ENCODE assay signal across 12 cellular contexts in the genomic region with DNA sequence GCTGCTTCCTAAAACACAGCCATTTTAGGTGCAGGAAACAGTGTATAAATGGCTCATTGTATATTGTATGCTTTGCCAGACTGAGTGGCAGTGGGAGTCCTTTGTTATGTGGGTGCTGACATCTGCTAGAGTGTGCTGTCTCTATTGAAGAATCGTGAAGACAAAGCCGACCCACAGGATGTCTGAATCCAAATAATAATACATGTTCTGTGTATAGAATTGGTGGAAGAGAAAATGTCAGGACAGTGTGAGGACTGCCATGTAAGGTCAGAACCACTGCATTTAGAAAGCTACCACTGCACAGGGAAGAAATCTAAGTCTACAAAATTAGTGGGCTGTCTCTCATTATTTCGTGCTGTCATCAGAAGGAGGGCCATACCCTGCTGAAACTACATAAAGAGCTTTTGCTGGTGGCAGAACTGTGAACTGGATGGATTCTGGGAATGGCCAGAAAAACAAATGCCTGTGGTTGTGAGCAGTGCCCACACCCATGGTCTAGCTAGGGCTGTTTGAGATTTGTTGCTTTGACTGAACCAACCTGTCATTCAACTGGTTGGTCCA. TPM values are rescaled to one million over a fixed set of nuclear protein-coding genes. Genes with fewer than 3 reads are reported as not detected.
DNase-seq lines count a peak whose midpoint lies in the region; TF ChIP-seq lines count a peak whose summit lies in the region.
"Had no signal": no experiment of that assay in that cellular context is flagged by ENCODE, and none has a peak within 500 bp of the region (broad histone marks: within the 10 kb centered on the region; RNA-seq: fewer than 3 reads in every experiment).

No MANE protein-coding gene starts in this region.

- H3K9me3 Mint-ChIP-seq in activated naive CD8-positive, alpha-beta T cell treated with anti-CD3 and anti-CD28 coated beads for 36 hours: peaks cover 5% of the 10 kb centered on the region

- DNase-seq in AG10803 (ENCODE audit: low read depth) (peak; percentile 74), myocyte (ENCODE audit: low read depth) (peak; percentile 60), GM13976 (ENCODE audit: low spot score) (no peak), NCI-H187 (lab: John Stamatoyannopoulos, UW) (no peak), amygdala (lab: John Stamatoyannopoulos, UW) (no peak), amniotic stem cell (lab: John Stamatoyannopoulos, UW) (no peak)
- DNase-seq in activated naive CD8-positive, alpha-beta T cell treated with anti-CD3 and anti-CD28 coated beads for 36 hours: no peak
- DNase-seq: activated CD4-positive, alpha-beta T cell treated with anti-CD3 and anti-CD28 coated beads for 4 hours; DMS79; H7; stimulated activated CD4-positive, alpha-beta T cell treated with anti-CD3 and anti-CD28 coated beads, Interleukin-15, amount 100 ng/mL, for 24 hours had no signal

- H3K27ac ChIP-seq in KOPT-K1 (ENCODE audit: low read depth, low read length, poor library complexity, severe bottlenecking): peak overlapping the region; percentile 7

- peaks cover 81% of the 10 kb centered on the region for H3K4me1 Mint-ChIP-seq in activated naive CD8-positive, alpha-beta T cell treated with anti-CD3 and anti-CD28 coated beads for 36 hours

- in situ Hi-C loops in GM13976 (cut with MboI; ENCODE audit: low sequenced_read_pairs, unreplicated experiment): no loop called here

- peak overlapping the region; percentile 92 for H3K27ac Mint-ChIP-seq in activated naive CD8-positive, alpha-beta T cell treated with anti-CD3 and anti-CD28 coated beads for 36 hours

- TF ChIP-seq CTCF in AG10803 (conservative IDR thresholded peaks at IDR 0.05; ENCODE audit: low read length) (no peak), GM13976 (IDR thresholded peaks at IDR 0.05; ENCODE audit: borderline replicate concordance, control extremely low read depth, extremely low read depth, insufficient read depth, missing control alignments) (no peak)

- no peak overlapping the region for H3K4me3 ChIP-seq in AG10803 (ENCODE audit: low read length)

- H3K36me3 Mint-ChIP-seq in activated naive CD8-positive, alpha-beta T cell treated with anti-CD3 and anti-CD28 coated beads for 36 hours: peaks cover 86% of the 10 kb centered on the region

- H3K9me3 ChIP-seq in KOPT-K1 (ENCODE audit: insufficient read depth, low read length, poor library complexity, severe bottlenecking): no peaks in the 10 kb centered on the region

- no peaks in the 10 kb centered on the region for H3K27me3 Mint-ChIP-seq in activated naive CD8-positive, alpha-beta T cell treated with anti-CD3 and anti-CD28 coated beads for 36 hours

- H3K36me3 ChIP-seq in KOPT-K1 (ENCODE audit: insufficient read depth, low read length): no peaks in the 10 kb centered on the region

- peak overlapping the region; percentile 84 for H3K4me3 Mint-ChIP-seq in activated naive CD8-positive, alpha-beta T cell treated with anti-CD3 and anti-CD28 coated beads for 36 hours

RNA-seq across cellular contexts. Expression of a gene that starts 2.5 kb away (rescaled TPM):
- 100 to 1,000 TPM; 112 to 117 TPM for total RNA-seq in activated naive CD8-positive, alpha-beta T cell treated with anti-CD3 and anti-CD28 coated beads for 36 hours
- 0.29 and 2.9 TPM in 2 replicates for total RNA-seq in myocyte
- polyA plus RNA-seq in myocyte (2012): 0.47 TPM
- total RNA-seq: H7 had no signal

Comparison
In these comparisons a context has a peak if more than half of its experiments do, and no peak if none do; other contexts are left out.
1. DNase-seq: peak in AG10803 (single experiment) and myocyte (single experiment); none in activated naive CD8-positive, alpha-beta T cell treated with anti-CD3 and anti-CD28 coated beads for 36 hours (single experiment), GM13976 (single experiment), NCI-H187 (0 of 2), amygdala (0 of 56) and amniotic stem cell (single experiment).
2. RNA of a gene that starts 2.5 kb away (total RNA-seq): 112 to 117 TPM in activated naive CD8-positive, alpha-beta T cell treated with anti-CD3 and anti-CD28 coated beads for 36 hours; 0.29 to 2.9 TPM in myocyte; every median in the first group is over 10 times any median in the second.